16 cellular contexts compared by ENCODE assay signal in the genomic region with DNA sequence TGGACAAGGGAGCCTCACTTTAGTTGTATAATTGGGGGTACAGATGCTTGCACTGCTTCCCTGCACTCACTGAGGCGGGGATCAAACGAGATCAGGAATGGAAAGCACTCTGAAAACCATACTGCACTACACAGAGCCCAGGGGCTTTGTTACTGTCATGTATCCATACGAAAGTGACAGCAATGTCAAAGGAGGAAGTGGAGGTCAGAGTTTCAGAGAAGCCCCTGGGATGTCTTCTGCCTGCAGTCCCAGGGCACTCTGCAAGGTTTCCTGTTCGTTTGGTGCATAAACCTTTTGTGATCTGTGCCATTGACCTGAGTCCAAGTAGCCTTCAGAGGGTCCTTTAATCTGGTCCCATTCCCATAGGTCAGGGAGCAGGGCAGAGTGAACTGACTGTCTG. TPM values are rescaled to one million over a fixed set of nuclear protein-coding genes. Genes with fewer than 3 reads are reported as not detected.
A peak's percentile ranks its signal among the peaks of the same experiment; 100 is the strongest.
DNase-seq lines count a peak whose midpoint lies in the region; ATAC-seq, FAIRE-seq and TF ChIP-seq lines count a peak whose summit lies in the region.
"Had no signal": no experiment of that assay in that cellular context is flagged by ENCODE, and none has a peak within 500 bp of the region (broad histone marks: within the 10 kb centered on the region; RNA-seq: fewer than 3 reads in every experiment).

No MANE protein-coding gene starts in this region.

- no peak for TF ChIP-seq RAD21 in GM12878 (IDR thresholded peaks at IDR 0.05; ENCODE audit: insufficient read depth, low read depth, low read length)

- no peak for TF ChIP-seq CTCF in GM12878 (IDR thresholded peaks at IDR 0.05 in 2 of 3, conservative IDR thresholded peaks at IDR 0.05 in 1 of 3; ENCODE audit: control insufficient read depth in 2 of 3, extremely low read depth in 1 of 3, insufficient read depth in 1 of 3, low read depth in 3 of 3, low read length in 3 of 3)
- no peak for TF ChIP-seq CTCF in sigmoid colon (IDR thresholded peaks at IDR 0.05)
- no peak for TF ChIP-seq CTCF in tibial artery (IDR thresholded peaks at IDR 0.05)

- DNase-seq in GM12878 (ENCODE audit: low read depth, low spot score) (no peak), sigmoid colon (no peak), tibial artery (no peak), HuH-7 (ENCODE audit: low spot score) (no peak)
- no peak for DNase-seq in effector CD4-positive, alpha-beta T cell
- DNase-seq: activated naive CD4-positive, alpha-beta T cell treated with Interleukin-2 at 50 U/mL for 16 hours; EL; NCI-H1694 treated with DMSO at 0.1 percent for 48 hours; NK-92 treated with Interleukin-12 subunit alpha and Interleukin-12 subunit beta, amount 100 ng/mL, for 24 hours; stimulated activated CD4-positive, alpha-beta T cell treated with anti-CD3 and anti-CD28 coated beads, Interleukin-15, amount 100 ng/mL, for 24 hours had no signal

- ATAC-seq in GM18511 (IDR thresholded peaks at IDR 0.05; ENCODE audit: unreplicated experiment) (peak; percentile 69), GM21528 (IDR thresholded peaks at IDR 0.05; ENCODE audit: low FRiP score, unreplicated experiment) (peak; percentile 67), HG03378 (IDR thresholded peaks at IDR 0.05; ENCODE audit: unreplicated experiment) (peak; percentile 57), GM12878 (peak; percentile 64)
- ATAC-seq: HepG2 had no signal

- H3K4me3 ChIP-seq in GM12878 (no peak overlapping the region), sigmoid colon (no peak overlapping the region), tibial artery (no peak overlapping the region)
- H3K4me3 ChIP-seq: cardiac muscle cell had no signal

- no TSS peak for BruUV-seq in GM12878 (replicated peaks; lab: Mats Ljungman, UMichigan)

- H4K20me1 ChIP-seq in GM12878 (ENCODE audit: control insufficient read depth, insufficient read depth) = no peaks in the 10 kb centered on the region

- no peak overlapping the region for H3K27ac ChIP-seq in GM12878 (ENCODE audit: control insufficient read depth, insufficient read depth)
- no peak overlapping the region for H3K27ac ChIP-seq in sigmoid colon
- no peak overlapping the region for H3K27ac ChIP-seq in tibial artery
- H3K27ac ChIP-seq: cardiac muscle cell had no signal

- H3K36me3 ChIP-seq in GM12878 (ENCODE audit: control insufficient read depth in 2 of 2, insufficient read depth in 2 of 2, low read length in 1 of 2) (no peaks in the 10 kb centered on the region), sigmoid colon (no peaks in the 10 kb centered on the region), tibial artery (no peaks in the 10 kb centered on the region)
- H3K36me3 ChIP-seq: cardiac muscle cell had no signal

- intact Hi-C loops in GM12878 (cut with micrococcal nuclease; ENCODE audit: unreplicated experiment) = no loop called here
- intact Hi-C loops in sigmoid colon (cut with DNase I) = no loop called here
- intact Hi-C loops in tibial artery (cut with DNase I; ENCODE audit: low total_unique reads) = no loop called here

- TF ChIP-seq POLR2A in GM12878 (IDR thresholded peaks at IDR 0.05; ENCODE audit: low read depth, low read length) (no peak), sigmoid colon (IDR thresholded peaks at IDR 0.05) (no peak)

- POLR2A ChIA-PET in GM12878 (lab: Charles Lee) = no interaction called here

- no peaks in the 10 kb centered on the region for H3K9me3 ChIP-seq in GM12878 (replicated peaks; ENCODE audit: control insufficient read depth, insufficient read depth, low read length)
- H3K9me3 ChIP-seq in sigmoid colon = no peaks in the 10 kb centered on the region
- no peaks in the 10 kb centered on the region for H3K9me3 ChIP-seq in tibial artery

- H3K79me2 ChIP-seq in GM12878 (ENCODE audit: control insufficient read depth, insufficient read depth, low read length) = no peaks in the 10 kb centered on the region

- no peak overlapping the region for H2AFZ ChIP-seq in GM12878 (ENCODE audit: control insufficient read depth, low read depth, low read length)

- H3K4me1 ChIP-seq in GM12878 (ENCODE audit: control insufficient read depth, insufficient read depth, low read length) = peaks cover 9% of the 10 kb centered on the region; the same call in 1 of the 2 replicates
- H3K4me1 ChIP-seq in sigmoid colon = no peaks in the 10 kb centered on the region
- H3K4me1 ChIP-seq in tibial artery = no peaks in the 10 kb centered on the region

- no peak for FAIRE-seq in GM12878 (lab: Jason Lieb, UNC)
- FAIRE-seq: HepG2 had no signal

- SMC1A ChIA-PET in GM12878 (lab: Charles Lee; ENCODE audit: uncharacterized antibody, unreplicated experiment) = interaction anchor here (1.1 to 2.0 kb wide), 2 partner anchors 34 to 85 kb away, joined by 3 to 4 read pairs; no protein-coding TSS in a partner anchor

- RAD21 ChIA-PET in GM12878 (lab: Charles Lee; ENCODE audit: unreplicated experiment) = no interaction called here

- H3K4me2 ChIP-seq in GM12878 (ENCODE audit: control insufficient read depth, insufficient read depth) = no peak overlapping the region

- TF ChIP-seq EP300 in GM12878 (IDR thresholded peaks at IDR 0.05; ENCODE audit: borderline replicate concordance in 1 of 2, control insufficient read depth in 1 of 2, low read depth in 2 of 2, low read length in 2 of 2) (no peak), sigmoid colon (IDR thresholded peaks at IDR 0.05) (no peak)

- H3K27me3 ChIP-seq in GM12878 (replicated peaks in 1 of 2; ENCODE audit: control insufficient read depth in 2 of 2, insufficient read depth in 2 of 2, low read length in 1 of 2) (no peaks in the 10 kb centered on the region), sigmoid colon (no peaks in the 10 kb centered on the region), tibial artery (no peaks in the 10 kb centered on the region)
- H3K27me3 ChIP-seq: cardiac muscle cell had no signal

- CTCF ChIA-PET in GM12878 (lab: Yijun Ruan, JAX) = no interaction called here

- WGBS in GM12878 (ENCODE audit: insufficient coverage, insufficient replicate concordance, low lambda C conversion rate, missing lambda C conversion rate) = 2% methylated on average over 4 of the region's 4 CpGs
- 59 to 70% methylated on average over 4 of the region's 4 CpGs for WGBS in sigmoid colon, 2 donors

- in situ Hi-C loops in GM12878 (cut with MboI) = no loop called here

- no peak overlapping the region for H3K9ac ChIP-seq in GM12878 (ENCODE audit: control insufficient read depth, insufficient read depth, low read length)

RNA-seq across cellular contexts. Expression of gene RNF175, which starts 31.2 kb away (rescaled TPM):
- total RNA-seq in GM12878 (2013; cell fraction: nucleolus; rRNA removed) = not detected in 2 replicates
- not detected in 2 replicates for total RNA-seq in GM12878 (2014; rRNA removed)
- total RNA-seq in GM12878 (2014; rRNA removed; fragmentation: Illumina TruSeq; extraction: Trizol) = not detected in 2 replicates
- total RNA-seq in GM12878 (2021) = not detected in 2 replicates
- not detected for polyA plus RNA-seq in GM12878 (2011; ENCODE audit: low read depth)
- polyA plus RNA-seq in GM12878 (2011; rRNA removed) = not detected in 2 replicates
- not detected in 2 replicates for polyA plus RNA-seq in GM12878 (2011; cell fraction: cytosol; rRNA removed)
- not detected in 2 replicates for polyA plus RNA-seq in GM12878 (2011; cell fraction: nucleus; rRNA removed)
- not detected in 2 replicates for polyA plus RNA-seq in GM12878 (2012)
- polyA plus RNA-seq in GM12878 (2014; fragmentation: Illumina TruSeq; extraction: Trizol) = not detected in 2 replicates
- polyA plus RNA-seq in GM12878 (2014; fragmentation: Nextera tagmentation; extraction: Ambion mirVana) = not detected
- not detected in 2 replicates for polyA plus RNA-seq in GM12878 (2014; rRNA removed)
- polyA plus RNA-seq in GM12878 (2016; fragmentation: Nextera tagmentation; extraction: Ambion mirVana) = not detected
- polyA minus RNA-seq in GM12878 (2011; rRNA and poly(A)+ RNA removed) = not detected in 2 replicates
- polyA minus RNA-seq in GM12878 (2011; cell fraction: cytosol; rRNA and poly(A)+ RNA removed) = not detected in 2 replicates
- polyA minus RNA-seq in GM12878 (2011; cell fraction: nucleus; rRNA and poly(A)+ RNA removed) = not detected in 2 replicates
- total RNA-seq in sigmoid colon = 1 to 10 TPM in 1 of 4 donors, under 1 TPM in 1, not detected in 2; 0.99 to 1.8 TPM
- polyA plus RNA-seq in sigmoid colon = under 1 TPM in 1 of 3 donors, not detected in 2; 0.26 TPM
- total RNA-seq: HepG2; T-helper 1 cell treated with Interleukin-12 subunit alpha and Interleukin-12 subunit beta and Interleukin-4 antibody, amounts not matched to agents 30 ng/mL and 1 ng/mL, for 36 hours had no signal
- polyA plus RNA-seq: HepG2 had no signal

RNA-seq across cellular contexts. Expression of gene TLR2, which starts 44.6 kb away (rescaled TPM):
- 0.54 TPM in 1 of 2 replicates, not detected in the other for total RNA-seq in GM12878 (2013; cell fraction: nucleolus; rRNA removed)
- total RNA-seq in GM12878 (2014; rRNA removed) = under 0.01 TPM in 1 of 2 replicates, not detected in the other
- total RNA-seq in GM12878 (2014; rRNA removed; fragmentation: Illumina TruSeq; extraction: Trizol) = 0.09 TPM in 1 of 2 replicates, not detected in the other
- total RNA-seq in GM12878 (2021) = 0.08 TPM in 1 of 2 replicates, not detected in the other
- polyA plus RNA-seq in GM12878 (2011; ENCODE audit: low read depth) = not detected
- polyA plus RNA-seq in GM12878 (2011; rRNA removed) = 0.05 and 0.13 TPM in 2 replicates
- polyA plus RNA-seq in GM12878 (2011; cell fraction: cytosol; rRNA removed) = 0.03 TPM in 1 of 2 replicates, not detected in the other
- 0.20 and 0.33 TPM in 2 replicates for polyA plus RNA-seq in GM12878 (2011; cell fraction: nucleus; rRNA removed)
- 0.30 and 0.38 TPM in 2 replicates for polyA plus RNA-seq in GM12878 (2012)
- 0.07 TPM in 1 of 2 replicates, not detected in the other for polyA plus RNA-seq in GM12878 (2014; fragmentation: Illumina TruSeq; extraction: Trizol)
- polyA plus RNA-seq in GM12878 (2014; fragmentation: Nextera tagmentation; extraction: Ambion mirVana) = under 1 TPM; 0.04 to 0.19 TPM
- not detected in 2 replicates for polyA plus RNA-seq in GM12878 (2014; rRNA removed)
- polyA plus RNA-seq in GM12878 (2016; fragmentation: Nextera tagmentation; extraction: Ambion mirVana) = not detected
- 0.07 TPM in 1 of 2 replicates, not detected in the other for polyA minus RNA-seq in GM12878 (2011; rRNA and poly(A)+ RNA removed)
- not detected in 2 replicates for polyA minus RNA-seq in GM12878 (2011; cell fraction: cytosol; rRNA and poly(A)+ RNA removed)
- polyA minus RNA-seq in GM12878 (2011; cell fraction: nucleus; rRNA and poly(A)+ RNA removed) = 0.19 and 0.24 TPM in 2 replicates
- total RNA-seq in sigmoid colon = 10 to 100 TPM; 10.2 to 25.0 (median 19.3) TPM
- 1 to 10 TPM; 4.3 to 8.3 (median 4.8) TPM for polyA plus RNA-seq in sigmoid colon

Comparison
In these comparisons a context has a peak if more than half of its experiments do, and no peak if none do; other contexts are left out.
1. RNA of gene TLR2, which starts 44.6 kb away (total RNA-seq): 10.2 to 25.0 TPM in sigmoid colon; under 0.01 to 0.54 TPM in GM12878; every median in the first group is over 4 times any median in the second.
2. Peak in every context shown above with its lines, with median percentiles within 50 percentile points of each other: ATAC-seq.